22 cellular contexts compared by ENCODE assay signal in the genomic region with DNA sequence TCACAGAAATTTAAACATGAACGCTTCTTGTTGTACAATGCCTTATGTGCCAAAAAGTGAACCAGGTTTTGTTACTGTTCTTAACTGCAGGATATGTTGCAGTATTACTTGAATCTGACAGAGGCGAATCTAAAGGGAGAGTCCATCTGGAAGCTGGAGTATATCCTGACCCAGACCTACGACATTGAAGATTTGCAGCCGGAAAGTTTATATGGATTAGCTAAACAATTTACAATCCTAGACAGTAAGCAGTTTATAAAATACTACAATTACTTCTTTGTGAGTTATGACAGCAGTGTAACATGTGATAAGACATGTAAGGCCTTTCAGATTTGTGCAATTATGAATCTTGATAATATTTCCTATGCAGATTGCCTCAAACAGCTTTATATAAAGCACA. TPM values are rescaled to one million over a fixed set of nuclear protein-coding genes. Genes with fewer than 3 reads are reported as not detected.
"Had no signal": no experiment of that assay in that cellular context is flagged by ENCODE, and none has a peak within 500 bp of the region (broad histone marks: within the 10 kb centered on the region; RNA-seq: fewer than 3 reads in every experiment).

No MANE protein-coding gene starts in this region.

- H3K27me3 Mint-ChIP-seq: effector memory CD8-positive, alpha-beta T cell; progenitor cell of endocrine pancreas had no signal

- H3K27ac Mint-ChIP-seq: effector memory CD8-positive, alpha-beta T cell; natural killer cell; neural progenitor cell; progenitor cell of endocrine pancreas had no signal

- H3K4me1 ChIP-seq: esophagus muscularis mucosa had no signal

- H3K9me3 ChIP-seq: esophagus muscularis mucosa, ovary, stomach had no signal

- H3K4me1 Mint-ChIP-seq: natural killer cell, neural progenitor cell had no signal

- H3K36me3 ChIP-seq: neural progenitor cell, ovary had no signal

- H3K36me3 Mint-ChIP-seq: natural killer cell had no signal

- DNase-seq: effector memory CD8-positive, alpha-beta T cell; foreskin fibroblast; head of caudate nucleus; kidney glomerular epithelial cell; mammary epithelial cell; natural killer cell; nucleus accumbens; ovary; right cardiac atrium; small intestine; stimulated activated CD4-positive, alpha-beta T cell treated with anti-CD3 and anti-CD28 coated beads, Interleukin-12 subunit alpha, Interleukin-12 subunit beta, amount 100 ng/mL, for 4 hours; stimulated activated naive CD4-positive, alpha-beta T cell; stomach; trophoblast cell had no signal

- H3K9ac ChIP-seq: neural progenitor cell had no signal

- ATAC-seq: effector memory CD8-positive, alpha-beta T cell; natural killer cell; right cardiac atrium had no signal

- H3K27me3 ChIP-seq: esophagus muscularis mucosa, hepatocyte, neural progenitor cell, ovary, stomach had no signal

- H3K27ac ChIP-seq: epithelial cell of prostate, esophagus muscularis mucosa, hepatocyte, neural progenitor cell, ovary, stomach had no signal

- H3K4me3 ChIP-seq: esophagus muscularis mucosa, hepatocyte, neural progenitor cell, ovary, stomach had no signal

- H3K4me3 Mint-ChIP-seq: effector memory CD8-positive, alpha-beta T cell; natural killer cell; neural progenitor cell had no signal

- H3K9me3 Mint-ChIP-seq: natural killer cell, neural progenitor cell had no signal

RNA-seq across cellular contexts. Expression of a gene that starts 29.5 kb away (rescaled TPM):
- total RNA-seq: esophagus muscularis mucosa, liver, mammary epithelial cell, mucosa of gallbladder, myocyte, natural killer cell, ovary had no signal
